Comparison of ENCODE assay signal across 11 cellular contexts in genomic region chr12:57236925-57237652, GRCh38. TPM values are rescaled to one million over a fixed set of nuclear protein-coding genes. Genes with fewer than 3 reads are reported as not detected.
DNase-seq lines count a peak whose midpoint lies in the region; ATAC-seq and TF ChIP-seq lines count a peak whose summit lies in the region.
"Had no signal": no experiment of that assay in that cellular context is flagged by ENCODE, and none has a peak within 500 bp of the region (broad histone marks: within the 10 kb centered on the region; RNA-seq: fewer than 3 reads in every experiment).

No MANE protein-coding gene starts in this region.

- H3K36me3 Mint-ChIP-seq in activated naive CD4-positive, alpha-beta T cell treated with anti-CD3 and anti-CD28 coated beads, Interleukin-2, amount 50 U/mL, for 24 hours: peaks cover 12% of the 10 kb centered on the region
- H3K36me3 Mint-ChIP-seq in activated naive CD4-positive, alpha-beta T cell treated with anti-CD3 and anti-CD28 coated beads, Interleukin-2, amount 50 U/mL, for 72 hours: peaks cover 27 to 28% of the 10 kb centered on the region in 2 donors
- H3K36me3 Mint-ChIP-seq in activated T-cell treated with anti-CD3 and anti-CD28 coated beads, Interleukin-2, amount 50 U/mL, for 72 hours (ENCODE audit: insufficient read depth in 2 of 2): peaks cover 18 to 30% of the 10 kb centered on the region in 2 donors
- H3K36me3 Mint-ChIP-seq in immature natural killer cell (peaks cover 16 to 24% (median 17%) of the 10 kb centered on the region in 3 donors), type B pancreatic cell (peaks cover 9% of the 10 kb centered on the region)

- DNase-seq in activated naive CD4-positive, alpha-beta T cell treated with anti-CD3 and anti-CD28 coated beads, Interleukin-2, amount 50 U/mL, for 72 hours (ENCODE audit: low spot score in 2 of 2): no peak
- DNase-seq in activated T-cell treated with anti-CD3 and anti-CD28 coated beads, Interleukin-2, amount 50 U/mL, for 72 hours: peak in 1 of 2 donors; percentile 31
- DNase-seq in immature natural killer cell (no peak), type B pancreatic cell (ENCODE audit: extremely low spot score, unreplicated experiment) (no peak), UCSD-AML1 (lab: John Stamatoyannopoulos, UW; ENCODE audit: unreplicated experiment) (no peak)
- DNase-seq: central memory CD4-positive, alpha-beta T cell; stimulated activated CD4-positive, alpha-beta T cell treated with anti-CD3 and anti-CD28 coated beads, Interleukin-12 subunit alpha, Interleukin-12 subunit beta, amount 100 ng/mL, for 4 hours; transverse colon had no signal

- H3K9me3 Mint-ChIP-seq in activated naive CD4-positive, alpha-beta T cell treated with anti-CD3 and anti-CD28 coated beads, Interleukin-2, amount 50 U/mL, for 24 hours: no peaks in the 10 kb centered on the region
- no peaks in the 10 kb centered on the region for H3K9me3 Mint-ChIP-seq in activated naive CD4-positive, alpha-beta T cell treated with anti-CD3 and anti-CD28 coated beads, Interleukin-2, amount 50 U/mL, for 72 hours
- H3K9me3 Mint-ChIP-seq in activated T-cell treated with anti-CD3 and anti-CD28 coated beads, Interleukin-2, amount 50 U/mL, for 72 hours: no peaks in the 10 kb centered on the region
- H3K9me3 Mint-ChIP-seq in immature natural killer cell (no peaks in the 10 kb centered on the region), type B pancreatic cell (no peaks in the 10 kb centered on the region)

- peaks cover 54% of the 10 kb centered on the region for H3K4me1 Mint-ChIP-seq in activated naive CD4-positive, alpha-beta T cell treated with anti-CD3 and anti-CD28 coated beads, Interleukin-2, amount 50 U/mL, for 24 hours
- H3K4me1 Mint-ChIP-seq in activated T-cell treated with anti-CD3 and anti-CD28 coated beads, Interleukin-2, amount 50 U/mL, for 72 hours (ENCODE audit: low read depth): peaks cover 78% of the 10 kb centered on the region
- H3K4me1 Mint-ChIP-seq in immature natural killer cell (peaks cover 47 to 53% of the 10 kb centered on the region in 2 donors), type B pancreatic cell (ENCODE audit: unreplicated experiment) (peaks cover 50% of the 10 kb centered on the region)

- H3K27ac Mint-ChIP-seq in activated naive CD4-positive, alpha-beta T cell treated with anti-CD3 and anti-CD28 coated beads, Interleukin-2, amount 50 U/mL, for 24 hours: peak overlapping the region; percentile 55
- peak overlapping the region in 1 of 2 donors; percentile 84 for H3K27ac Mint-ChIP-seq in activated naive CD4-positive, alpha-beta T cell treated with anti-CD3 and anti-CD28 coated beads, Interleukin-2, amount 50 U/mL, for 72 hours
- H3K27ac Mint-ChIP-seq in activated T-cell treated with anti-CD3 and anti-CD28 coated beads, Interleukin-2, amount 50 U/mL, for 72 hours: no peak overlapping the region
- H3K27ac Mint-ChIP-seq in immature natural killer cell (no peak overlapping the region), type B pancreatic cell (peak overlapping the region; percentile 82)

- ATAC-seq in activated naive CD4-positive, alpha-beta T cell treated with anti-CD3 and anti-CD28 coated beads, Interleukin-2, amount 50 U/mL, for 72 hours: no peak
- no peak for ATAC-seq in activated T-cell treated with anti-CD3 and anti-CD28 coated beads, Interleukin-2, amount 50 U/mL, for 72 hours (replicated peaks in 1 of 2)
- ATAC-seq in GM18520 (IDR thresholded peaks at IDR 0.05; ENCODE audit: unreplicated experiment): no peak
- ATAC-seq in HG03097 (IDR thresholded peaks at IDR 0.05; ENCODE audit: low FRiP score, unreplicated experiment): no peak

- peaks cover 19% of the 10 kb centered on the region for H3K27me3 Mint-ChIP-seq in activated naive CD4-positive, alpha-beta T cell treated with anti-CD3 and anti-CD28 coated beads, Interleukin-2, amount 50 U/mL, for 24 hours
- peaks cover 37% of the 10 kb centered on the region for H3K27me3 Mint-ChIP-seq in activated T-cell treated with anti-CD3 and anti-CD28 coated beads, Interleukin-2, amount 50 U/mL, for 72 hours (ENCODE audit: low read depth)
- H3K27me3 Mint-ChIP-seq in immature natural killer cell (ENCODE audit: low read depth in 3 of 3) (peaks cover 31 to 34% (median 32%) of the 10 kb centered on the region in 3 donors), type B pancreatic cell (peaks cover 55% of the 10 kb centered on the region)

- peak overlapping the region; percentile 86 for H3K4me3 Mint-ChIP-seq in activated naive CD4-positive, alpha-beta T cell treated with anti-CD3 and anti-CD28 coated beads, Interleukin-2, amount 50 U/mL, for 24 hours
- H3K4me3 Mint-ChIP-seq in activated T-cell treated with anti-CD3 and anti-CD28 coated beads, Interleukin-2, amount 50 U/mL, for 72 hours: peak overlapping the region; percentile 89 to 100
- H3K4me3 Mint-ChIP-seq in immature natural killer cell (peak overlapping the region in 4 of 5 donors; percentile 61 to 72 (median 70)), type B pancreatic cell (peak overlapping the region; percentile 91)

- TF ChIP-seq CTCF in type B pancreatic cell (conservative IDR thresholded peaks at IDR 0.05): no peak

RNA-seq across cellular contexts. Expression of gene SHMT2, which starts 7.6 kb away (rescaled TPM):
- total RNA-seq in activated naive CD4-positive, alpha-beta T cell treated with anti-CD3 and anti-CD28 coated beads, Interleukin-2, amount 50 U/mL, for 72 hours: 100 to 1,000 TPM; 360 to 376 TPM
- 100 to 1,000 TPM; 507 to 550 TPM for total RNA-seq in activated T-cell treated with anti-CD3 and anti-CD28 coated beads, Interleukin-2, amount 50 U/mL, for 72 hours
- 10 to 100 TPM; 43.1 to 50.8 (median 49.3) TPM for polyA plus RNA-seq in immature natural killer cell
- 108 and 131 TPM in 2 replicates for total RNA-seq in type B pancreatic cell (ENCODE audit: low replicate concordance)

RNA-seq across cellular contexts. Expression of gene STAC3, which starts 13.9 kb away (rescaled TPM):
- total RNA-seq in activated naive CD4-positive, alpha-beta T cell treated with anti-CD3 and anti-CD28 coated beads, Interleukin-2, amount 50 U/mL, for 72 hours: 1 to 10 TPM; 2.8 to 5.4 TPM
- total RNA-seq in activated T-cell treated with anti-CD3 and anti-CD28 coated beads, Interleukin-2, amount 50 U/mL, for 72 hours: 1 to 10 TPM; 3.5 to 4.2 TPM
- not detected for polyA plus RNA-seq in immature natural killer cell
- 1.6 and 4.8 TPM in 2 replicates for total RNA-seq in type B pancreatic cell (ENCODE audit: low replicate concordance)

RNA-seq across cellular contexts. Expression of gene NXPH4, which starts 20.5 kb away (rescaled TPM):
- under 1 TPM; 0.11 to 0.54 TPM for total RNA-seq in activated naive CD4-positive, alpha-beta T cell treated with anti-CD3 and anti-CD28 coated beads, Interleukin-2, amount 50 U/mL, for 72 hours
- total RNA-seq in activated T-cell treated with anti-CD3 and anti-CD28 coated beads, Interleukin-2, amount 50 U/mL, for 72 hours: 1 to 10 TPM; 1.5 to 2.3 TPM
- not detected for polyA plus RNA-seq in immature natural killer cell
- total RNA-seq in type B pancreatic cell (ENCODE audit: low replicate concordance): 15.1 and 45.5 TPM in 2 replicates
- total RNA-seq: transverse colon had no signal

Comparison
In these comparisons a context has a peak if more than half of its experiments do, and no peak if none do; other contexts are left out.
1. H3K27ac Mint-ChIP-seq: peak in activated naive CD4-positive, alpha-beta T cell treated with anti-CD3 and anti-CD28 coated beads, Interleukin-2, amount 50 U/mL, for 24 hours (single experiment) and type B pancreatic cell (single experiment); none in activated T-cell treated with anti-CD3 and anti-CD28 coated beads, Interleukin-2, amount 50 U/mL, for 72 hours (single experiment) and immature natural killer cell (0 of 6).
2. Peak in every context shown above with its lines, with median percentiles within 50 percentile points of each other: H3K4me3 Mint-ChIP-seq.